18 cellular contexts compared by ENCODE assay signal in genomic region chr4:153018716-153019115, GRCh38.
DNase-seq lines count a peak whose midpoint lies in the region; ATAC-seq and TF ChIP-seq lines count a peak whose summit lies in the region.
"Had no signal": no experiment of that assay in that cellular context is flagged by ENCODE, and none has a peak within 500 bp of the region (broad histone marks: within the 10 kb centered on the region; RNA-seq: fewer than 3 reads in every experiment).

No MANE protein-coding gene starts in this region.

- DNase-seq in NCI-H2081 (lab: John Stamatoyannopoulos, UW): peak; percentile 22 to 52
- DNase-seq in NCI-H2081 treated with DMSO at 0.1 percent for 48 hours (lab: John Stamatoyannopoulos, UW): no peak
- DNase-seq in NCI-H1694 treated with DMSO at 0.1 percent for 48 hours (lab: John Stamatoyannopoulos, UW): peak; percentile 91
- peak; percentile 78 for DNase-seq in NCI-H69 (lab: John Stamatoyannopoulos, UW)
- DNase-seq in retina: peak; percentile 58
- no peak for DNase-seq in SHP77 (lab: John Stamatoyannopoulos, UW)
- no peak for DNase-seq in DMS153 (lab: John Stamatoyannopoulos, UW)
- DNase-seq: AML-193, COR-L47, DMS53, EL, GM23248, NCI-H1436 treated with DMSO at 0.1 percent for 48 hours, NCI-H2107, NCI-H446 treated with DMSO at 0.1 percent for 48 hours, Peyer's patch had no signal

- no peak for ATAC-seq in SK-N-SH treated with all-trans-retinoic acid at 6 μM for 48 hours
- ATAC-seq: GM12878 had no signal

TF ChIP-seq in SK-N-SH treated with all-trans-retinoic acid at 6 μM for 48 hours, 23 proteins besides CTCF, POLR2A, EP300 and RAD21:
- TF ChIP-seq ZC3H10 (CRISPR knock-in tag; IDR thresholded peaks at IDR 0.05): no peak
- no peak for TF ChIP-seq ISL1 (CRISPR knock-in tag; IDR thresholded peaks at IDR 0.05)
- TF ChIP-seq ARNTL (CRISPR knock-in tag; IDR thresholded peaks at IDR 0.05; ENCODE audit: borderline replicate concordance, low read depth): no peak
- no peak for TF ChIP-seq ZFP30 (CRISPR knock-in tag; IDR thresholded peaks at IDR 0.05)
- no peak for TF ChIP-seq TCF4 (CRISPR knock-in tag; IDR thresholded peaks at IDR 0.05; ENCODE audit: borderline replicate concordance)
- no peak for TF ChIP-seq PPARA (CRISPR knock-in tag; IDR thresholded peaks at IDR 0.05; ENCODE audit: borderline replicate concordance)
- no peak for TF ChIP-seq ZFP3 (CRISPR knock-in tag; IDR thresholded peaks at IDR 0.05)
- TF ChIP-seq BACH2 (CRISPR knock-in tag; IDR thresholded peaks at IDR 0.05; ENCODE audit: borderline replicate concordance): no peak
- no peak for TF ChIP-seq OSR1 (CRISPR knock-in tag; IDR thresholded peaks at IDR 0.05)
- no peak for TF ChIP-seq TSHZ2 (CRISPR knock-in tag; IDR thresholded peaks at IDR 0.05)
- TF ChIP-seq POU6F1 (CRISPR knock-in tag; IDR thresholded peaks at IDR 0.05; ENCODE audit: borderline replicate concordance, low read depth): no peak
- TF ChIP-seq CSDC2 (CRISPR knock-in tag; IDR thresholded peaks at IDR 0.05): no peak
- TF ChIP-seq RARB (CRISPR knock-in tag; IDR thresholded peaks at IDR 0.05): no peak
- TF ChIP-seq ESRRG (CRISPR knock-in tag; IDR thresholded peaks at IDR 0.05): no peak
- no peak for TF ChIP-seq CREB5 (CRISPR knock-in tag; IDR thresholded peaks at IDR 0.05; ENCODE audit: low read depth)
- no peak for TF ChIP-seq ZNF70 (CRISPR knock-in tag; IDR thresholded peaks at IDR 0.05)
- TF ChIP-seq ZNF8 (CRISPR knock-in tag; IDR thresholded peaks at IDR 0.05): no peak
- TF ChIP-seq TOX (CRISPR knock-in tag; IDR thresholded peaks at IDR 0.05; ENCODE audit: borderline replicate concordance): no peak

Comparison
In these comparisons a context has a peak if more than half of its experiments do, and no peak if none do; other contexts are left out.
1. DNase-seq: peak in NCI-H2081 (2 of 2), NCI-H1694 treated with DMSO at 0.1 percent for 48 hours (single experiment), NCI-H69 (single experiment) and retina (single experiment); none in NCI-H2081 treated with DMSO at 0.1 percent for 48 hours (single experiment), SHP77 (0 of 2) and DMS153 (single experiment).